In genomic region chr17:15452746-15453145, GRCh38 we compare ENCODE assay signal across 14 cellular contexts.
"Had no signal": no experiment of that assay in that cellular context is flagged by ENCODE, and none has a peak within 500 bp of the region (broad histone marks: within the 10 kb centered on the region; RNA-seq: fewer than 3 reads in every experiment).

No MANE protein-coding gene starts in this region.

- H3K4me3 ChIP-seq: left ventricle myocardium inferior, psoas muscle, right lobe of liver, stomach, thyroid gland, uterus had no signal

- DNase-seq: activated CD4-positive, alpha-beta T cell treated with anti-CD3 and anti-CD28 coated beads, Interleukin-2, amount 10 ng/mL, durations not matched to agents 7 days and 5 days; activated CD4-positive, CD25-positive, alpha-beta regulatory T cell; activated CD8-positive, alpha-beta memory T cell treated with anti-CD3 and anti-CD28 coated beads, Interleukin-2, amount 50 U/mL, for 48 hours; activated gamma-delta T cell; activated T-cell treated with anti-CD3 and anti-CD28 coated beads, Interleukin-2, amount 50 U/mL, for 72 hours; hippocampal formation; kidney; left ventricle myocardium inferior; psoas muscle; right lobe of liver; stimulated activated CD4-positive, alpha-beta T cell treated with anti-CD3 and anti-CD28 coated beads, Interleukin-1b, Interleukin-23, amount 100 ng/mL, for 48 hours; stomach; thyroid gland; uterus had no signal

- H3K27ac ChIP-seq: psoas muscle, right lobe of liver, thyroid gland, uterus had no signal

- H3K9me3 ChIP-seq: right lobe of liver, thyroid gland, uterus had no signal

- H3K27me3 ChIP-seq: right lobe of liver, stomach, thyroid gland, uterus had no signal

- H3K36me3 ChIP-seq: left ventricle myocardium inferior, right lobe of liver, thyroid gland, uterus had no signal

- H3K4me1 ChIP-seq: right lobe of liver had no signal
